In the genomic region with DNA sequence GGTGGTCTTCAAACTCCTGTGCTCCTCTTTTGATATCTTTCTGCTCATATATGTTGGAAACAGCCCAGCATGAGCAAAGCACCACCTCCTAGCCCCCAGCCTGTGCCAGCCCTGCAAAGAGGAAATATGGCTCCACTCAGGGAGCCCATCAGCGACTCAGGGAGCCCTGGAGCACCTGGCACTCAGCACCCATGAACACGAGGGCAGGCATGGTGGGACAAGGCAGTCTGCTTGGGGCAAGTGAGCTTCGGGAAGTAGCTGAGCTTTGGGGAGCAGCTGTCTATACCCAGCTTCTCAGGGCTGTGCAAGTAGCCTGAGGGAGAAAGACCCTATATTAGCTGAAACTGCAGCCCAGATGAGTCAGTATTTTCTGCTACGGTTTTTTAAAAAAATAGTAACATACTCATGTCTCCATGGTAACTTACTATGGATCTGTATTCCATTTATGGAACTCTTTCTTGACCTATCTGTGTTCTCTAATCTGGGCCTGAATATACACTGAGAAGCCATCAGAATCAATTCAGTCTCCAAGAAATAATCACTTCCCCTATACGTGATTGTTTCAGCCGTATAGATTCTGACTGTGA, we compare ENCODE assay signal across 9 cellular contexts. TPM values are rescaled to one million over a fixed set of nuclear protein-coding genes. Genes with fewer than 3 reads are reported as not detected.
DNase-seq lines count a peak whose midpoint lies in the region; ATAC-seq, FAIRE-seq and TF ChIP-seq lines count a peak whose summit lies in the region.
"Had no signal": no experiment of that assay in that cellular context is flagged by ENCODE, and none has a peak within 500 bp of the region (broad histone marks: within the 10 kb centered on the region; RNA-seq: fewer than 3 reads in every experiment).

No MANE protein-coding gene starts in this region.

- BruUV-seq in endothelial cell of umbilical vein (replicated peaks; lab: Mats Ljungman, UMichigan), result no TSS peak

- peaks cover 3% of the 10 kb centered on the region for H4K20me1 ChIP-seq in endothelial cell of umbilical vein (replicated peaks; ENCODE audit: control insufficient read depth, extremely low read depth, insufficient read depth, low read length)

- H3K27me3 ChIP-seq in RWPE2 (ENCODE audit: insufficient read depth, poor library complexity, severe bottlenecking), result no peaks in the 10 kb centered on the region
- H3K27me3 ChIP-seq in endothelial cell of umbilical vein (ENCODE audit: control insufficient read depth in 2 of 2, insufficient read depth in 2 of 2, low read length in 2 of 2), result no peaks in the 10 kb centered on the region
- H3K27me3 ChIP-seq in psoas muscle (ENCODE audit: insufficient read depth in 3 of 3, low read length in 2 of 3), result no peaks in the 10 kb centered on the region

- no peaks in the 10 kb centered on the region for H3K9me1 ChIP-seq in endothelial cell of umbilical vein (replicated peaks; ENCODE audit: control insufficient read depth, extremely low read depth, insufficient read depth, low read length)

- dilution Hi-C loops in endothelial cell of umbilical vein (cut with MboI; ENCODE audit: extremely low pct_ligation_motif_present, low sequenced_read_pairs), result no loop called here

- H3K79me2 ChIP-seq in endothelial cell of umbilical vein (ENCODE audit: control insufficient read depth, insufficient read depth, low read length), result peaks cover 32% of the 10 kb centered on the region

- peak overlapping the region; percentile 93 for H3K27ac ChIP-seq in RWPE2 (ENCODE audit: poor library complexity, severe bottlenecking)
- H3K27ac ChIP-seq in endothelial cell of umbilical vein (ENCODE audit: insufficient read depth, low read depth, low read length), result no peak overlapping the region
- peak overlapping the region; percentile 96 for H3K27ac ChIP-seq in psoas muscle

- no peak for TF ChIP-seq POLR2A in endothelial cell of umbilical vein (IDR thresholded peaks at IDR 0.05; ENCODE audit: low read depth, low read length)

- H2AFZ ChIP-seq in endothelial cell of umbilical vein (ENCODE audit: low read depth, low read length), result no peak overlapping the region

- peak overlapping the region; percentile 80 for H3K4me2 ChIP-seq in endothelial cell of umbilical vein (ENCODE audit: insufficient read depth, low read length)

- POLR2A ChIA-PET in endothelial cell of umbilical vein (lab: Charles Lee), result interaction anchor here (1.4 kb wide), 1 partner anchor 379 kb away, joined by 4 read pairs; a partner anchor contains a TSS

- intact Hi-C loops in endothelial cell of umbilical vein (cut with micrococcal nuclease), result loop anchor here (2.0 kb wide), 2 partner anchors 31 to 299 kb away; no protein-coding TSS in a partner anchor
- intact Hi-C loops in psoas muscle (cut with DNase I), result loop anchor here in 1 of 2 donors (2.0 to 10.0 kb wide), 2 partner anchors 69 to 181 kb away; no protein-coding TSS in a partner anchor

- no peak overlapping the region for H3K4me3 ChIP-seq in RWPE2 (ENCODE audit: severe bottlenecking)
- H3K4me3 ChIP-seq in endothelial cell of umbilical vein (replicated peaks in 1 of 3; ENCODE audit: insufficient read depth in 1 of 3, low read depth in 1 of 3, low read length in 3 of 3), result no peak overlapping the region
- H3K4me3 ChIP-seq in psoas muscle, result peak overlapping the region; percentile 76

- DNase-seq in RWPE2 (ENCODE audit: low spot score) (no peak), endothelial cell of umbilical vein (ENCODE audit: low read depth, low spot score) (no peak), psoas muscle (no peak), anterior cingulate cortex (lab: John Stamatoyannopoulos, UW) (no peak), Ammon's horn (ENCODE audit: low spot score) (no peak), NCI-H1048 (lab: John Stamatoyannopoulos, UW) (no peak)

- TF ChIP-seq CTCF in RWPE2 (IDR thresholded peaks at IDR 0.05; ENCODE audit: poor library complexity, severe bottlenecking) (no peak), endothelial cell of umbilical vein (IDR thresholded peaks at IDR 0.05; ENCODE audit: extremely low read depth in 1 of 2, insufficient read depth in 1 of 2, low read depth in 1 of 2, low read length in 2 of 2) (no peak), psoas muscle (IDR thresholded peaks at IDR 0.05) (no peak)

- H3K9me3 ChIP-seq in RWPE2 (ENCODE audit: severe bottlenecking) (no peaks in the 10 kb centered on the region), endothelial cell of umbilical vein (replicated peaks; ENCODE audit: control insufficient read depth, insufficient read depth, low read length) (no peaks in the 10 kb centered on the region), psoas muscle (no peaks in the 10 kb centered on the region)

- no peak for FAIRE-seq in endothelial cell of umbilical vein (lab: Jason Lieb, UNC)
- FAIRE-seq: G401.6, TTC549 had no signal

- H3K36me3 ChIP-seq in RWPE2 (ENCODE audit: low read depth), result peaks cover 30% of the 10 kb centered on the region
- no peaks in the 10 kb centered on the region for H3K36me3 ChIP-seq in endothelial cell of umbilical vein (ENCODE audit: control insufficient read depth in 2 of 2, extremely low read depth in 1 of 2, insufficient read depth in 2 of 2, low read length in 2 of 2)
- peaks cover 0 to 23% of the 10 kb centered on the region in 2 donors for H3K36me3 ChIP-seq in psoas muscle (ENCODE audit: insufficient read depth in 1 of 2, low read depth in 1 of 2)

- peaks cover 66% of the 10 kb centered on the region for H3K4me1 ChIP-seq in RWPE2 (ENCODE audit: insufficient read depth, poor library complexity, severe bottlenecking)
- peaks cover 22% of the 10 kb centered on the region for H3K4me1 ChIP-seq in endothelial cell of umbilical vein (ENCODE audit: control insufficient read depth, extremely low read depth, insufficient read depth, low read length)
- no peaks in the 10 kb centered on the region for H3K4me1 ChIP-seq in psoas muscle

- ATAC-seq in GM18868 (IDR thresholded peaks at IDR 0.05; ENCODE audit: unreplicated experiment), result peak; percentile 16
- ATAC-seq in RWPE2 (ENCODE audit: low read depth), result no peak
- ATAC-seq in psoas muscle, result no peak

- no peak overlapping the region for H3K9ac ChIP-seq in endothelial cell of umbilical vein (replicated peaks; ENCODE audit: extremely low read depth, insufficient read depth, low read length)

- 68 to 86% (median 74%) methylated on average over 6 of the region's 6 CpGs for WGBS in psoas muscle, 3 donors

- CTCF ChIA-PET in endothelial cell of umbilical vein (lab: Charles Lee), result interaction anchor here (0.7 to 3.2 kb wide), 11 partner anchors 11 to 333 kb away, joined by 3 to 16 read pairs (median 4); no protein-coding TSS in a partner anchor

TF ChIP-seq in endothelial cell of umbilical vein, 7 proteins besides CTCF, POLR2A, EP300 and RAD21:
- TF ChIP-seq EZH2 (IDR thresholded peaks at IDR 0.05; ENCODE audit: borderline replicate concordance, low read depth, low read length, severe bottlenecking) (no peak), FOS (IDR thresholded peaks at IDR 0.05; ENCODE audit: borderline replicate concordance, insufficient read depth, low read length) (no peak), JUN (IDR thresholded peaks at IDR 0.05; ENCODE audit: borderline replicate concordance, insufficient read depth, insufficient read length, low read depth) (no peak), POLR2AphosphoS5 (IDR thresholded peaks at IDR 0.05; ENCODE audit: insufficient read depth, low read depth, low read length) (no peak), GATA2 (IDR thresholded peaks at IDR 0.05; ENCODE audit: insufficient read depth, insufficient read length, low read depth, low read length) (no peak), MYC (IDR thresholded peaks at IDR 0.05; ENCODE audit: low read depth, low read length) (no peak)
- TF ChIP-seq, protein P1, sequence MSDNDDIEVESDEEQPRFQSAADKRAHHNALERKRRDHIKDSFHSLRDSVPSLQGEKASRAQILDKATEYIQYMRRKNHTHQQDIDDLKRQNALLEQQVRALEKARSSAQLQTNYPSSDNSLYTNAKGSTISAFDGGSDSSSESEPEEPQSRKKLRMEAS (IDR thresholded peaks at IDR 0.05; ENCODE audit: insufficient read depth, insufficient read length), result no peak

RNA-seq across cellular contexts. Expression of a gene that starts 1.6 kb away (rescaled TPM):
- total RNA-seq in endothelial cell of umbilical vein (42.1 and 54.5 TPM in 2 replicates), psoas muscle (100 to 1,000 TPM in 1 of 4 donors, 10 to 100 TPM in 3; 37.0 to 494 (median 96.6) TPM)
- polyA plus RNA-seq in endothelial cell of umbilical vein (14.3 and 16.3 TPM in 2 replicates), psoas muscle (100 to 1,000 TPM in 1 of 3 donors, 10 to 100 TPM in 2; 43.4 to 115 (median 57.8) TPM)
- 19.5 and 21.1 TPM in 2 replicates for polyA plus RNA-seq in endothelial cell of umbilical vein (2011; cell fraction: cytosol; rRNA removed)
- 38.9 and 39.4 TPM in 2 replicates for polyA plus RNA-seq in endothelial cell of umbilical vein (2011; cell fraction: nucleus; rRNA removed)
- polyA plus RNA-seq in endothelial cell of umbilical vein (2012), result 21.6 and 28.1 TPM in 2 replicates
- 22.2 and 22.3 TPM in 2 replicates for polyA minus RNA-seq in endothelial cell of umbilical vein
- 22.4 TPM for polyA minus RNA-seq in endothelial cell of umbilical vein (2011; cell fraction: cytosol; rRNA and poly(A)+ RNA removed)
- polyA minus RNA-seq in endothelial cell of umbilical vein (2011; cell fraction: nucleus; rRNA and poly(A)+ RNA removed), result 17.9 and 19.1 TPM in 2 replicates
